Comparison of ENCODE assay signal across 10 cellular contexts in the genomic region with DNA sequence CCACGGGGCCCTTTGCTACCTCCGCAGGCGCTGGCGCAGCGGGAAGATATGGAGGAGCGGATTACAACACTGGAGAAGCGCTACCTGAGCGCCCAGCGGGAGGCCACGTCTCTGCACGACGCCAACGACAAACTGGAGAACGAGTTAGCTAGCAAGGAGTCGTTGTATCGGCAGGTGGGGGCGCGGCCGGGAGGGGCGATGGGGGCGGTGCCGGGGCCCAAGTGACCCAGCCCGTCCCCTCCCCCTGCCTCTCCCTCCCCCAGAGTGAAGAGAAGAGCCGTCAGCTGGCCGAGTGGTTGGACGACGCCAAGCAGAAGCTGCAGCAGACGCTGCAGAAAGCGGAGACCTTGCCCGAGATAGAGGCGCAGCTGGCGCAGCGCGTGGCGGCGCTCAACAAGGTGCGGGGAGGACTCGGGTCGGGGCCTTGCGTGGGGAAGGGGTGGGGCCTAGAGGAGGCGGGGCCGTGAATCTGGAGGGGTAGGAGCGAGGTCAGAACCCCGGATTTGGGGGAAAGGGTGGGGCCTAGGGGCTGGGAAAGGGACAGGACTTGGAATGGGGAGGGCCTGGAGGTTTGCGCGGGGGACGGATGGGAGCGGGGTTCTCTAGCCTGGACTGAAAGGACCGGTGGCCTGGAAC. TPM values are rescaled to one million over a fixed set of nuclear protein-coding genes. Genes with fewer than 3 reads are reported as not detected.
DNase-seq lines count a peak whose midpoint lies in the region; ATAC-seq, FAIRE-seq and TF ChIP-seq lines count a peak whose summit lies in the region.
"Had no signal": no experiment of that assay in that cellular context is flagged by ENCODE, and none has a peak within 500 bp of the region (broad histone marks: within the 10 kb centered on the region; RNA-seq: fewer than 3 reads in every experiment).

No MANE protein-coding gene starts in this region.

- H3K27me3 Mint-ChIP-seq in activated CD4-positive, alpha-beta T cell treated with anti-CD3 and anti-CD28 coated beads, Interleukin-2, amount 10 ng/mL, durations not matched to agents 24 days and 14 days = peaks cover 3% of the 10 kb centered on the region

- H3K4me3 Mint-ChIP-seq in activated CD4-positive, alpha-beta T cell treated with anti-CD3 and anti-CD28 coated beads, Interleukin-2, amount 10 ng/mL, durations not matched to agents 24 days and 14 days = peak overlapping the region; percentile 82

- H3K9me3 Mint-ChIP-seq in activated CD4-positive, alpha-beta T cell treated with anti-CD3 and anti-CD28 coated beads, Interleukin-2, amount 10 ng/mL, durations not matched to agents 24 days and 14 days = no peaks in the 10 kb centered on the region

- DNase-seq in ELF-1 (ENCODE audit: low read depth, low spot score) (peak; percentile 55), Right ventricle myocardium superior (peak; percentile 74), sciatic nerve (ENCODE audit: low spot score) (peak; percentile 69), GM12891 (ENCODE audit: insufficient read length, low spot score) (no peak), hepatic stellate cell (ENCODE audit: low spot score) (no peak), GM10248 (ENCODE audit: extremely low spot score) (no peak)
- DNase-seq in activated CD4-positive, alpha-beta T cell treated with anti-CD3 and anti-CD28 coated beads, Interleukin-2, amount 10 ng/mL, durations not matched to agents 24 days and 14 days = peak; percentile 86
- DNase-seq: cortex of kidney, MV-4-11 had no signal

- no peak overlapping the region for H3K27ac Mint-ChIP-seq in activated CD4-positive, alpha-beta T cell treated with anti-CD3 and anti-CD28 coated beads, Interleukin-2, amount 10 ng/mL, durations not matched to agents 24 days and 14 days

- intact Hi-C loops in activated CD4-positive, alpha-beta T cell treated with anti-CD3 and anti-CD28 coated beads, Interleukin-2, amount 10 ng/mL, durations not matched to agents 24 days and 14 days (cut with micrococcal nuclease) = loop anchor here (2.0 kb wide), 1 partner anchor 16 kb away; no protein-coding TSS in a partner anchor
- intact Hi-C loops in Right ventricle myocardium superior (cut with DNase I) = no loop called here
- intact Hi-C loops in sciatic nerve (cut with DNase I) = no loop called here

- no peak for FAIRE-seq in GM12891 (lab: Jason Lieb, UNC)

- no peak for TF ChIP-seq CTCF in GM10248 (IDR thresholded peaks at IDR 0.05; ENCODE audit: control extremely low read depth, extremely low read depth, low read depth, missing control alignments)

- ATAC-seq in Right ventricle myocardium superior (ENCODE audit: poor library complexity) (peak; percentile 36), sciatic nerve (peak; percentile 20), HG03025 (IDR thresholded peaks at IDR 0.05; ENCODE audit: low FRiP score, unreplicated experiment) (no peak)

- no peak for TF ChIP-seq POLR2A in GM12891 (IDR thresholded peaks at IDR 0.05; ENCODE audit: low read depth, low read length)

- POLR2A ChIA-PET in GM10248 (lab: Yijun Ruan, JAX) = no interaction called here

- CTCF ChIA-PET in GM10248 (lab: Yijun Ruan, JAX) = interaction anchor here (1.3 to 5.8 kb wide), 5 partner anchors 13 to 133 kb away, joined by 3 to 43 read pairs (median 10); a partner anchor contains a TSS

- peaks cover 17% of the 10 kb centered on the region for H3K4me1 Mint-ChIP-seq in activated CD4-positive, alpha-beta T cell treated with anti-CD3 and anti-CD28 coated beads, Interleukin-2, amount 10 ng/mL, durations not matched to agents 24 days and 14 days

- no peaks in the 10 kb centered on the region for H3K36me3 Mint-ChIP-seq in activated CD4-positive, alpha-beta T cell treated with anti-CD3 and anti-CD28 coated beads, Interleukin-2, amount 10 ng/mL, durations not matched to agents 24 days and 14 days (ENCODE audit: low read depth)

TF ChIP-seq in GM12891, 5 proteins besides CTCF, POLR2A, EP300 and RAD21:
- TF ChIP-seq POLR2AphosphoS5 (IDR thresholded peaks at IDR 0.05; ENCODE audit: low read depth, low read length) = no peak
- TF ChIP-seq SPI1 (IDR thresholded peaks at IDR 0.05; ENCODE audit: low read depth, low read length) = no peak
- TF ChIP-seq PAX5 (IDR thresholded peaks at IDR 0.05; ENCODE audit: insufficient read depth, low read length, severe bottlenecking) = no peak
- TF ChIP-seq POU2F2 (IDR thresholded peaks at IDR 0.05; ENCODE audit: low read depth, low read length) = no peak
- no peak for TF ChIP-seq TAF1 (IDR thresholded peaks at IDR 0.05; ENCODE audit: low read depth, low read length)

RNA-seq across cellular contexts. Expression of a gene that starts 13.7 kb away (rescaled TPM):
- total RNA-seq in activated CD4-positive, alpha-beta T cell treated with anti-CD3 and anti-CD28 coated beads, Interleukin-2, amount 10 ng/mL, durations not matched to agents 24 days and 14 days = 4.5 and 5.0 TPM in 2 replicates
- 5.0 TPM for total RNA-seq in Right ventricle myocardium superior
- 6.3 TPM for total RNA-seq in sciatic nerve
- polyA plus RNA-seq in GM12891 (2012; ENCODE audit: low read depth, missing spikeins) = 0.27 TPM

RNA-seq across cellular contexts. Expression of a gene that starts 14.1 kb away (rescaled TPM):
- 2.0 and 2.5 TPM in 2 replicates for total RNA-seq in activated CD4-positive, alpha-beta T cell treated with anti-CD3 and anti-CD28 coated beads, Interleukin-2, amount 10 ng/mL, durations not matched to agents 24 days and 14 days
- total RNA-seq in Right ventricle myocardium superior (1.3 TPM), sciatic nerve (0.67 TPM)
- polyA plus RNA-seq in GM12891 (2012; ENCODE audit: low read depth, missing spikeins) = 0.67 TPM

RNA-seq across cellular contexts. Expression of a gene that starts 18.9 kb away (rescaled TPM):
- 5.4 and 6.0 TPM in 2 replicates for total RNA-seq in activated CD4-positive, alpha-beta T cell treated with anti-CD3 and anti-CD28 coated beads, Interleukin-2, amount 10 ng/mL, durations not matched to agents 24 days and 14 days
- total RNA-seq in Right ventricle myocardium superior (21.3 TPM), sciatic nerve (9.8 TPM)
- 0.73 TPM for polyA plus RNA-seq in GM12891 (2012; ENCODE audit: low read depth, missing spikeins)

RNA-seq across cellular contexts. Expression of a gene that starts 22.1 kb away (rescaled TPM):
- total RNA-seq in activated CD4-positive, alpha-beta T cell treated with anti-CD3 and anti-CD28 coated beads, Interleukin-2, amount 10 ng/mL, durations not matched to agents 24 days and 14 days = not detected in 2 replicates
- total RNA-seq in Right ventricle myocardium superior (878 TPM), sciatic nerve (5.1 TPM)
- polyA plus RNA-seq in GM12891 (2012; ENCODE audit: low read depth, missing spikeins) = not detected

RNA-seq across cellular contexts. Expression of a gene that starts 24.5 kb away (rescaled TPM):
- 1.4 and 1.8 TPM in 2 replicates for total RNA-seq in activated CD4-positive, alpha-beta T cell treated with anti-CD3 and anti-CD28 coated beads, Interleukin-2, amount 10 ng/mL, durations not matched to agents 24 days and 14 days
- total RNA-seq in Right ventricle myocardium superior (24.8 TPM), sciatic nerve (32.5 TPM)
- polyA plus RNA-seq in GM12891 (2012; ENCODE audit: low read depth, missing spikeins) = not detected

Comparison
In these comparisons a context has a peak if more than half of its experiments do, and no peak if none do; other contexts are left out.
1. DNase-seq: peak in ELF-1 (single experiment), activated CD4-positive, alpha-beta T cell treated with anti-CD3 and anti-CD28 coated beads, Interleukin-2, amount 10 ng/mL, durations not matched to agents 24 days and 14 days (single experiment), Right ventricle myocardium superior (single experiment) and sciatic nerve (single experiment); none in GM12891 (single experiment), hepatic stellate cell (single experiment) and GM10248 (single experiment).